1 cellular context compared by ENCODE assay signal in genomic region chr20:32964575-32964974, GRCh38.
TF ChIP-seq lines count a peak whose summit lies in the region.

No MANE protein-coding gene starts in this region.

TF ChIP-seq in GM23338, 12 proteins besides CTCF, POLR2A, EP300 and RAD21 (continued from another document):
- TF ChIP-seq ZNF462 (CRISPR knock-in tag; IDR thresholded peaks at IDR 0.05) (no peak), ZNF331 (CRISPR knock-in tag; IDR thresholded peaks at IDR 0.05; ENCODE audit: low read depth) (no peak)
